20 cellular contexts compared by ENCODE assay signal in the genomic region with DNA sequence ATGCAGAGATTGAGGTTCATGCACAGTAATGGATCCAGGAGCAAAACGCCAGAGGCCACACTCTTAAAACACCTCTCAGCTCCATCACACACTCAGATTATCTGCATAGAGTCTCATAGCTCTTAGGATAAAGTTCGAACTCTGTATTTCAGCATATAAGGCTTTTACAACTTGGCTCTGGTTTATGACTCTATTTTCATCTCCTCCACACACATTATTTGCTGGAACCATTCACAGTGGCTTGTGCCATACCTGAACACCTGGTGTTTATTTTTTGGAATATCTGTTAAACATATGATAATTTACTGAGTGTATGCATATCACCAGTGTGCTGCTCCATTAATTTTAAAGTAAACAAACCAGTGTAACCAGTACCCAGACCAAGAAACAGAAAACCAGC. TPM values are rescaled to one million over a fixed set of nuclear protein-coding genes. Genes with fewer than 3 reads are reported as not detected.
A peak's percentile ranks its signal among the peaks of the same experiment; 100 is the strongest.
DNase-seq lines count a peak whose midpoint lies in the region; ATAC-seq and TF ChIP-seq lines count a peak whose summit lies in the region.
"Had no signal": no experiment of that assay in that cellular context is flagged by ENCODE, and none has a peak within 500 bp of the region (broad histone marks: within the 10 kb centered on the region; RNA-seq: fewer than 3 reads in every experiment).

No MANE protein-coding gene starts in this region.

- no peak overlapping the region for H3K4me3 ChIP-seq in mucosa of descending colon
- H3K4me3 ChIP-seq: BLaER1 had no signal

- H3K27me3 Mint-ChIP-seq in activated CD4-positive, alpha-beta memory T cell treated with anti-CD3 and anti-CD28 coated beads for 36 hours: no peaks in the 10 kb centered on the region
- H3K27me3 Mint-ChIP-seq in activated CD4-positive, alpha-beta memory T cell treated with anti-CD3 and anti-CD28 coated beads, Interleukin-2, amount 10 ng/mL, durations not matched to agents 7 days and 5 days: no peaks in the 10 kb centered on the region
- H3K27me3 Mint-ChIP-seq: CD4-positive, CD25-positive, alpha-beta regulatory T cell; IgD-negative memory B cell had no signal

- intact Hi-C loops in activated CD4-positive, alpha-beta memory T cell treated with anti-CD3 and anti-CD28 coated beads for 36 hours (cut with micrococcal nuclease): no loop called here
- intact Hi-C loops in mucosa of descending colon (cut with DNase I, micrococcal nuclease): no loop called here

- no peak overlapping the region for H3K4me3 Mint-ChIP-seq in activated CD4-positive, alpha-beta memory T cell treated with anti-CD3 and anti-CD28 coated beads for 36 hours
- H3K4me3 Mint-ChIP-seq in activated CD4-positive, alpha-beta memory T cell treated with anti-CD3 and anti-CD28 coated beads, Interleukin-2, amount 10 ng/mL, durations not matched to agents 7 days and 5 days: no peak overlapping the region
- H3K4me3 Mint-ChIP-seq: CD4-positive, CD25-positive, alpha-beta regulatory T cell; IgD-negative memory B cell had no signal

- no peaks in the 10 kb centered on the region for H3K36me3 ChIP-seq in mucosa of descending colon (ENCODE audit: low read depth)

- CTCF ChIA-PET in activated CD4-positive, alpha-beta memory T cell treated with anti-CD3 and anti-CD28 coated beads for 36 hours (lab: Charles Lee): no interaction called here
- CTCF ChIA-PET in activated CD4-positive, alpha-beta memory T cell treated with anti-CD3 and anti-CD28 coated beads, Interleukin-2, amount 10 ng/mL, durations not matched to agents 7 days and 5 days (lab: Charles Lee): interaction anchor here (1.2 kb wide), 1 partner anchor 25 kb away, joined by 3 read pairs; no protein-coding TSS in a partner anchor

- ATAC-seq in mucosa of descending colon (peak; percentile 71), HG03280 (IDR thresholded peaks at IDR 0.05; ENCODE audit: unreplicated experiment) (no peak)
- ATAC-seq: PC-3 had no signal

- no peaks in the 10 kb centered on the region for H3K9me3 ChIP-seq in mucosa of descending colon
- H3K9me3 ChIP-seq: SK-N-SH had no signal

- H3K4me1 Mint-ChIP-seq in activated CD4-positive, alpha-beta memory T cell treated with anti-CD3 and anti-CD28 coated beads for 36 hours (ENCODE audit: low read depth): peaks cover 21% of the 10 kb centered on the region
- peaks cover 28% of the 10 kb centered on the region for H3K4me1 Mint-ChIP-seq in activated CD4-positive, alpha-beta memory T cell treated with anti-CD3 and anti-CD28 coated beads, Interleukin-2, amount 10 ng/mL, durations not matched to agents 7 days and 5 days
- H3K4me1 Mint-ChIP-seq: CD4-positive, CD25-positive, alpha-beta regulatory T cell; IgD-negative memory B cell had no signal

- H3K9me3 Mint-ChIP-seq in activated CD4-positive, alpha-beta memory T cell treated with anti-CD3 and anti-CD28 coated beads for 36 hours: peaks cover 2% of the 10 kb centered on the region
- H3K9me3 Mint-ChIP-seq in activated CD4-positive, alpha-beta memory T cell treated with anti-CD3 and anti-CD28 coated beads, Interleukin-2, amount 10 ng/mL, durations not matched to agents 7 days and 5 days: peaks cover 7% of the 10 kb centered on the region

- DNase-seq in activated CD4-positive, alpha-beta memory T cell treated with anti-CD3 and anti-CD28 coated beads for 36 hours: no peak
- no peak for DNase-seq in activated CD4-positive, alpha-beta memory T cell treated with anti-CD3 and anti-CD28 coated beads, Interleukin-2, amount 10 ng/mL, durations not matched to agents 7 days and 5 days
- DNase-seq in DMS79 treated with DMSO at 0.1 percent for 48 hours (lab: John Stamatoyannopoulos, UW) (peak; percentile 58), NCI-H69 (lab: John Stamatoyannopoulos, UW) (peak; percentile 65), mucosa of descending colon (no peak), NCI-H1436 treated with DMSO at 0.1 percent for 48 hours (lab: John Stamatoyannopoulos, UW) (no peak)
- DNase-seq: DMS153; NCI-H1092; NCI-H1436; NCI-H187 treated with DMSO at 0.1 percent for 48 hours; NCI-H446; NCI-H748 treated with DMSO at 0.1 percent for 48 hours; NK-92 treated with Interleukin-12 subunit alpha and Interleukin-12 subunit beta, amount 100 ng/mL, for 24 hours; SK-N-SH had no signal

- no peak for TF ChIP-seq CTCF in mucosa of descending colon (IDR thresholded peaks at IDR 0.05)

- POLR2A ChIA-PET in activated CD4-positive, alpha-beta memory T cell treated with anti-CD3 and anti-CD28 coated beads for 36 hours (lab: Charles Lee): no interaction called here
- POLR2A ChIA-PET in activated CD4-positive, alpha-beta memory T cell treated with anti-CD3 and anti-CD28 coated beads, Interleukin-2, amount 10 ng/mL, durations not matched to agents 7 days and 5 days (lab: Charles Lee): no interaction called here

- no peaks in the 10 kb centered on the region for H3K4me1 ChIP-seq in mucosa of descending colon (ENCODE audit: low read depth)

- H3K27ac Mint-ChIP-seq in activated CD4-positive, alpha-beta memory T cell treated with anti-CD3 and anti-CD28 coated beads for 36 hours: peak overlapping the region; percentile 20
- no peak overlapping the region for H3K27ac Mint-ChIP-seq in activated CD4-positive, alpha-beta memory T cell treated with anti-CD3 and anti-CD28 coated beads, Interleukin-2, amount 10 ng/mL, durations not matched to agents 7 days and 5 days
- H3K27ac Mint-ChIP-seq: CD4-positive, CD25-positive, alpha-beta regulatory T cell; IgD-negative memory B cell had no signal

- peaks cover 25% of the 10 kb centered on the region for H3K36me3 Mint-ChIP-seq in activated CD4-positive, alpha-beta memory T cell treated with anti-CD3 and anti-CD28 coated beads for 36 hours
- H3K36me3 Mint-ChIP-seq in activated CD4-positive, alpha-beta memory T cell treated with anti-CD3 and anti-CD28 coated beads, Interleukin-2, amount 10 ng/mL, durations not matched to agents 7 days and 5 days (ENCODE audit: low read depth): peaks cover 12% of the 10 kb centered on the region

RNA-seq across cellular contexts. Expression of a gene that starts 27.2 kb away (rescaled TPM):
- under 1 TPM; 0.29 to 0.40 TPM for total RNA-seq in activated CD4-positive, alpha-beta memory T cell treated with anti-CD3 and anti-CD28 coated beads for 36 hours
- total RNA-seq in activated CD4-positive, alpha-beta memory T cell treated with anti-CD3 and anti-CD28 coated beads, Interleukin-2, amount 10 ng/mL, durations not matched to agents 7 days and 5 days: under 1 TPM; 0.25 to 0.33 TPM
- under 1 TPM; 0.26 to 0.76 (median 0.60) TPM for total RNA-seq in mucosa of descending colon
- total RNA-seq: G401 had no signal

Comparison
In these comparisons a context has a peak if more than half of its experiments do, and no peak if none do; other contexts are left out.
1. DNase-seq: peak in DMS79 treated with DMSO at 0.1 percent for 48 hours (single experiment) and NCI-H69 (single experiment); none in activated CD4-positive, alpha-beta memory T cell treated with anti-CD3 and anti-CD28 coated beads for 36 hours (single experiment), activated CD4-positive, alpha-beta memory T cell treated with anti-CD3 and anti-CD28 coated beads, Interleukin-2, amount 10 ng/mL, durations not matched to agents 7 days and 5 days (single experiment), mucosa of descending colon (0 of 3) and NCI-H1436 treated with DMSO at 0.1 percent for 48 hours (single experiment).